In the genomic region with DNA sequence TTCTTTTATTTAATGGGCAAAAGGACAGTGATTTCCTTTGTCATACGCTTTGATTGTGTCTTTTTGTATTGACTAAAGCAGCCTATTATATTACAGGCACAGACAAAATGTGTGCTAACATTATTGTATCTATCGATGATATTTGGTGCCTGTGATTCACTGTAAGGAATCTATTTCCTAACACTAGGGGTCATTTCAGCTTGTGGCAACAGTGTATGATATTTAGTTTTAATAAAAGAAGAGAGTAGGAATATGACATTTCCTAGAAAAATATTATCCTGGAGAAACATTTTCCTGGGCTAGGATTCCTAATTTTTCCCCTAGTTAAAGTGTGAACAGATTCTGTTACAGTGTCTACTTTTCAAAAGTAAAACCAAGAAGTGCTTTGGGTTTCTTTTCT, we compare ENCODE assay signal across 16 cellular contexts. TPM values are rescaled to one million over a fixed set of nuclear protein-coding genes. Genes with fewer than 3 reads are reported as not detected.
"Had no signal": no experiment of that assay in that cellular context is flagged by ENCODE, and none has a peak within 500 bp of the region (broad histone marks: within the 10 kb centered on the region; RNA-seq: fewer than 3 reads in every experiment).

No MANE protein-coding gene starts in this region.

- H3K4me2 ChIP-seq: smooth muscle cell had no signal

- H3K9me3 ChIP-seq: ascending aorta, gastroesophageal sphincter, psoas muscle, right lobe of liver, transverse colon, vagina had no signal

- H3K27ac Mint-ChIP-seq: endodermal cell, mesothelial cell of epicardium had no signal

- ATAC-seq: activated CD4-positive, CD25-positive, alpha-beta regulatory T cell treated with anti-CD3 and anti-CD28 coated beads, Interleukin-2, amount 50 U/mL, for 24 hours; gastroesophageal sphincter; psoas muscle; right lobe of liver; stimulated activated naive CD8-positive, alpha-beta T cell treated with anti-CD3 and anti-CD28 coated beads, Interleukin-15, Interleukin-2, amounts not matched to agents 100 U/mL and 50 U/mL, for 24 hours had no signal

- H3K4me3 Mint-ChIP-seq: endodermal cell, mesothelial cell of epicardium, neural crest cell had no signal

- H3K36me3 ChIP-seq: ascending aorta, gastroesophageal sphincter, right lobe of liver, transverse colon, vagina had no signal

- H3K4me1 ChIP-seq: ascending aorta, gastroesophageal sphincter, psoas muscle, right lobe of liver, transverse colon, vagina had no signal

- DNase-seq: activated naive CD4-positive, alpha-beta T cell treated with Interleukin-2 at 50 U/mL for 16 hours; endodermal cell; psoas muscle; right lobe of liver; stimulated activated CD4-positive, alpha-beta T cell treated with anti-CD3 and anti-CD28 coated beads, Interleukin-4, amount 100 ng/mL, for 4 hours; stimulated activated CD8-positive, alpha-beta memory T cell treated with anti-CD3 and anti-CD28 coated beads, Interleukin-4, amount 100 ng/mL, for 48 hours; stimulated activated naive CD8-positive, alpha-beta T cell treated with anti-CD3 and anti-CD28 coated beads, Interleukin-15, Interleukin-2, amounts not matched to agents 100 U/mL and 50 U/mL, for 24 hours; transverse colon had no signal

- H3K27ac ChIP-seq: ascending aorta, gastroesophageal sphincter, psoas muscle, right lobe of liver, transverse colon, vagina had no signal

- H3K36me3 Mint-ChIP-seq: mesothelial cell of epicardium had no signal

- H3K27me3 ChIP-seq: ascending aorta, gastroesophageal sphincter, right lobe of liver, vagina had no signal

- H3K4me3 ChIP-seq: ascending aorta, gastroesophageal sphincter, lung, psoas muscle, right lobe of liver, smooth muscle cell, transverse colon, vagina had no signal

- H3K9me3 Mint-ChIP-seq: endodermal cell, mesothelial cell of epicardium, neural crest cell had no signal

RNA-seq across cellular contexts. Expression of a gene that starts 42.8 kb away (rescaled TPM):
- total RNA-seq: smooth muscle cell had no signal
- polyA plus RNA-seq: smooth muscle cell had no signal

RNA-seq across cellular contexts. Expression of a gene that starts 42.9 kb away (rescaled TPM):
- total RNA-seq: smooth muscle cell had no signal
- polyA plus RNA-seq: smooth muscle cell had no signal
